9 cellular contexts compared by ENCODE assay signal in the genomic region with DNA sequence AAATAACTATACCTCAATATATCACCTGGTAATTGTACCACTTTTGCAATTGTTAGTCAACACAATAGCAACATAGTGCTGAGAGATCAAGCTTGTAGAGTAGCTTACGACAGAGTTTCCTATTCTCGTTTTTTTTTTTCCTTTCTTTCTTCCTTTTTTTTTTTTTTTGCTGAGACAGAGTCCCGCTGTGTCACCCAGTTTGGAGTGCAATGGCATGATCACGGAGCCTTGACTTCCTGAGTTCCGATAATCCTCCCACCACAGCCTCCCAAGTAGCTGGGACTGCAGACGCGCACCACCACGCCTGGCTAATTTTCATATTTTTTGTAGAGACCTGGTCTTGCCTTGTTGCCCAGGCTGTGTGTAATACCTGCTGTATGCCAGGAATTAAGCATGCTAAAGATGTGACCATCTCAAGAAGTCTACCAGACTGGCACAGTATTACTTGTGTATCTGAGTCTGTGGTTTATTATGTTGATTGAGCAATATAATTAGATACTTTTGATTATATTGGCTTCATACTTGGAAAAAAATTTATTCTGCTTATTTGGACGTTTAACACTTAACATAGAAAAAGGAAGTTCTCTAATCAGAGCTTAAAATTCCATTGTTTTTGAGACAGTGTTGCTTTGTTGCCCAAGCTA. TPM values are rescaled to one million over a fixed set of nuclear protein-coding genes. Genes with fewer than 3 reads are reported as not detected.
A peak's percentile ranks its signal among the peaks of the same experiment; 100 is the strongest.
DNase-seq lines count a peak whose midpoint lies in the region; ATAC-seq, FAIRE-seq and TF ChIP-seq lines count a peak whose summit lies in the region.
"Had no signal": no experiment of that assay in that cellular context is flagged by ENCODE, and none has a peak within 500 bp of the region (broad histone marks: within the 10 kb centered on the region; RNA-seq: fewer than 3 reads in every experiment).

No MANE protein-coding gene starts in this region.

- ATAC-seq in activated naive CD4-positive, alpha-beta T cell treated with anti-CD3 and anti-CD28 coated beads, Interleukin-2, amount 50 U/mL, for 72 hours: no peak
- ATAC-seq: HCT116 had no signal

- no peak for FAIRE-seq in GM12891 (lab: Jason Lieb, UNC)

- peak overlapping the region; percentile 55 for H3K4me3 Mint-ChIP-seq in nephron progenitor cell

- no peak for TF ChIP-seq CTCF in Loucy (conservative IDR thresholded peaks at IDR 0.05; ENCODE audit: low read length)
- TF ChIP-seq CTCF in nephron progenitor cell (IDR thresholded peaks at IDR 0.05): no peak

- H3K79me2 ChIP-seq in Loucy (ENCODE audit: insufficient read depth, low read length): peaks cover 92% of the 10 kb centered on the region

- peak overlapping the region; percentile 45 to 50 for H3K27ac Mint-ChIP-seq in activated naive CD4-positive, alpha-beta T cell treated with anti-CD3 and anti-CD28 coated beads, Interleukin-2, amount 50 U/mL, for 72 hours
- no peak overlapping the region for H3K27ac Mint-ChIP-seq in nephron progenitor cell

- peaks cover 3% of the 10 kb centered on the region for H3K27me3 Mint-ChIP-seq in nephron progenitor cell (ENCODE audit: low read depth, poor library complexity)

- H3K4me1 ChIP-seq in Loucy (ENCODE audit: insufficient read depth, low read length, poor library complexity, severe bottlenecking): peaks cover 56% of the 10 kb centered on the region

- no peaks in the 10 kb centered on the region for H3F3A ChIP-seq in Loucy (ENCODE audit: low read depth)

- H3K36me3 ChIP-seq in Loucy (ENCODE audit: insufficient read depth, low read length): no peaks in the 10 kb centered on the region

- H4K20me1 ChIP-seq in Loucy (ENCODE audit: insufficient read depth, low read length, poor library complexity, severe bottlenecking): peaks cover 74% of the 10 kb centered on the region

- no peaks in the 10 kb centered on the region for H3K9me2 ChIP-seq in Loucy (replicated peaks; ENCODE audit: low read depth, low read length)

- H3K4me2 ChIP-seq in Loucy (ENCODE audit: low read depth, low read length, poor library complexity, severe bottlenecking): peak overlapping the region; percentile 93

- H3K9me3 ChIP-seq in Loucy (ENCODE audit: insufficient read depth, low read depth, low read length): no peaks in the 10 kb centered on the region

- peak overlapping the region; percentile 73 for H3K4me3 ChIP-seq in Loucy (ENCODE audit: low read length, poor library complexity, severe bottlenecking)

- H2AFZ ChIP-seq in Loucy (ENCODE audit: low read length): no peak overlapping the region

- TF ChIP-seq POLR2A in GM12891 (IDR thresholded peaks at IDR 0.05; ENCODE audit: low read depth, low read length): no peak

- H3K9me3 Mint-ChIP-seq in activated naive CD4-positive, alpha-beta T cell treated with anti-CD3 and anti-CD28 coated beads, Interleukin-2, amount 50 U/mL, for 72 hours: no peaks in the 10 kb centered on the region
- peaks cover 8% of the 10 kb centered on the region for H3K9me3 Mint-ChIP-seq in nephron progenitor cell

- H3K4me1 Mint-ChIP-seq in nephron progenitor cell: peaks cover 47% of the 10 kb centered on the region

- peak overlapping the region; percentile 81 for H3K9ac ChIP-seq in Loucy (ENCODE audit: low read depth, low read length, poor library complexity, severe bottlenecking)

- H3K27me3 ChIP-seq in Loucy (ENCODE audit: insufficient read depth, low read length, poor library complexity, severe bottlenecking): no peaks in the 10 kb centered on the region

- DNase-seq in GDM1 (lab: John Stamatoyannopoulos, UW): peak; percentile 2
- no peak for DNase-seq in activated naive CD4-positive, alpha-beta T cell treated with anti-CD3 and anti-CD28 coated beads, Interleukin-2, amount 50 U/mL, for 72 hours (ENCODE audit: low spot score in 2 of 2)
- DNase-seq in nephron progenitor cell: no peak
- DNase-seq in DMS79 (lab: John Stamatoyannopoulos, UW): no peak
- no peak for DNase-seq in hypothalamus (lab: John Stamatoyannopoulos, UW)
- no peak for DNase-seq in stimulated activated CD4-positive, alpha-beta T cell treated with anti-CD3 and anti-CD28 coated beads, Interleukin-2, amount 100 ng/mL, for 48 hours
- DNase-seq in GM12891 (ENCODE audit: insufficient read length, low spot score): no peak

- peaks cover 43 to 45% of the 10 kb centered on the region in 2 donors for H3K36me3 Mint-ChIP-seq in activated naive CD4-positive, alpha-beta T cell treated with anti-CD3 and anti-CD28 coated beads, Interleukin-2, amount 50 U/mL, for 72 hours
- peaks cover 65% of the 10 kb centered on the region for H3K36me3 Mint-ChIP-seq in nephron progenitor cell (ENCODE audit: low read depth)

TF ChIP-seq in GM12891, 5 proteins besides CTCF, POLR2A, EP300 and RAD21:
- TF ChIP-seq POLR2AphosphoS5 (IDR thresholded peaks at IDR 0.05; ENCODE audit: low read depth, low read length): no peak
- no peak for TF ChIP-seq TAF1 (IDR thresholded peaks at IDR 0.05; ENCODE audit: low read depth, low read length)
- no peak for TF ChIP-seq POU2F2 (IDR thresholded peaks at IDR 0.05; ENCODE audit: low read depth, low read length)
- TF ChIP-seq PAX5 (IDR thresholded peaks at IDR 0.05; ENCODE audit: insufficient read depth, low read length, severe bottlenecking): no peak
- TF ChIP-seq SPI1 (IDR thresholded peaks at IDR 0.05; ENCODE audit: low read depth, low read length): no peak

RNA-seq across cellular contexts. Expression of a gene that starts 3.0 kb away (rescaled TPM):
- total RNA-seq in activated naive CD4-positive, alpha-beta T cell treated with anti-CD3 and anti-CD28 coated beads, Interleukin-2, amount 50 U/mL, for 72 hours: 10 to 100 TPM; 84.6 to 87.9 TPM
- 85.9 TPM for polyA plus RNA-seq in GM12891 (2012; ENCODE audit: low read depth, missing spikeins)

RNA-seq across cellular contexts. Expression of a gene that starts 59.5 kb away (rescaled TPM):
- total RNA-seq in activated naive CD4-positive, alpha-beta T cell treated with anti-CD3 and anti-CD28 coated beads, Interleukin-2, amount 50 U/mL, for 72 hours: 100 to 1,000 TPM; 137 to 158 TPM
- 103 TPM for polyA plus RNA-seq in GM12891 (2012; ENCODE audit: low read depth, missing spikeins)

RNA-seq across cellular contexts. Expression of a gene that starts 59.8 kb away (rescaled TPM):
- 100 to 1,000 TPM in 1 of 2 donors, 10 to 100 TPM in 1; 65.9 to 104 TPM for total RNA-seq in activated naive CD4-positive, alpha-beta T cell treated with anti-CD3 and anti-CD28 coated beads, Interleukin-2, amount 50 U/mL, for 72 hours
- 76.3 TPM for polyA plus RNA-seq in GM12891 (2012; ENCODE audit: low read depth, missing spikeins)
